ENCODE assay signal across 24 cellular contexts in the genomic region with DNA sequence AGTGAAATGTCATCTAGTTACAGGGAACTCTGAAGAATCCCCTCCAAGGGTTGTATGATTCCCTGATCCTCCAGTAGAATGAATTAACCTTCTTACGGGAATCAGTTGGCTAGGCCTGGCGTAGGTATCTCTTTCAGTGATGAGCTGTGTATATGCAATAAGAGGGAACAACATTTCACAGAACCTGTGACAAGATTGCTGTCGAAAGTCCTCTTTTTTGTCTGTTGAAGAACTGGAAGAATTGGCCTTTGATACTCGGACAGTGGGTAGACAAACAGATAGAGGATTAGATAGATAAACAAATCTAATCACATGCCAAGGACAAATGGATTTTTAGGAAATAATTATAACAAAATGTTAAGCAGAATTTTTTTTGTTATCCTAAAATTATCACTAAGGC.
"Had no signal": no experiment of that assay in that cellular context is flagged by ENCODE, and none has a peak within 500 bp of the region (broad histone marks: within the 10 kb centered on the region; RNA-seq: fewer than 3 reads in every experiment).

No MANE protein-coding gene starts in this region.

- H3K36me3 ChIP-seq: Peyer's patch, SJSA1 had no signal

- H3K4me3 ChIP-seq: PC-9, Peyer's patch, SJSA1 had no signal

- H3K9me3 ChIP-seq: Peyer's patch, SJSA1, SK-N-SH had no signal

- H3K4me2 ChIP-seq: PC-9, SK-N-SH had no signal

- H2AFZ ChIP-seq: PC-9 had no signal

- H3K4me1 ChIP-seq: Peyer's patch, SJSA1 had no signal

- H3K9ac ChIP-seq: SK-N-SH had no signal

- H3K27me3 ChIP-seq: Peyer's patch, SJSA1 had no signal

- DNase-seq: KBM-7; MV-4-11; NCI-H1048; NCI-H1105; NCI-H1417; NCI-H1436 treated with DMSO at 0.1 percent for 48 hours; NCI-H1694; NCI-H187 treated with DMSO at 0.1 percent for 48 hours; NCI-H2029 treated with DMSO at 0.1 percent for 48 hours; NCI-H2171 treated with DMSO at 0.1 percent for 48 hours; NCI-H345; NCI-H446 treated with DMSO at 0.1 percent for 48 hours; NCI-H510A treated with DMSO at 0.1 percent for 48 hours; NCI-H526; NCI-H82; NK-92 treated with Interleukin-12 subunit alpha and Interleukin-12 subunit beta, amount 100 ng/mL, for 24 hours; OCI-M1; PC-9; Peyer's patch; SIG-M5; SK-N-SH had no signal

- H3K27ac ChIP-seq: PC-9, Peyer's patch, SJSA1 had no signal

- FAIRE-seq: HTR-8/SVneo had no signal

- ATAC-seq: Right ventricle myocardium inferior had no signal
